8 cellular contexts compared by ENCODE assay signal in the genomic region with DNA sequence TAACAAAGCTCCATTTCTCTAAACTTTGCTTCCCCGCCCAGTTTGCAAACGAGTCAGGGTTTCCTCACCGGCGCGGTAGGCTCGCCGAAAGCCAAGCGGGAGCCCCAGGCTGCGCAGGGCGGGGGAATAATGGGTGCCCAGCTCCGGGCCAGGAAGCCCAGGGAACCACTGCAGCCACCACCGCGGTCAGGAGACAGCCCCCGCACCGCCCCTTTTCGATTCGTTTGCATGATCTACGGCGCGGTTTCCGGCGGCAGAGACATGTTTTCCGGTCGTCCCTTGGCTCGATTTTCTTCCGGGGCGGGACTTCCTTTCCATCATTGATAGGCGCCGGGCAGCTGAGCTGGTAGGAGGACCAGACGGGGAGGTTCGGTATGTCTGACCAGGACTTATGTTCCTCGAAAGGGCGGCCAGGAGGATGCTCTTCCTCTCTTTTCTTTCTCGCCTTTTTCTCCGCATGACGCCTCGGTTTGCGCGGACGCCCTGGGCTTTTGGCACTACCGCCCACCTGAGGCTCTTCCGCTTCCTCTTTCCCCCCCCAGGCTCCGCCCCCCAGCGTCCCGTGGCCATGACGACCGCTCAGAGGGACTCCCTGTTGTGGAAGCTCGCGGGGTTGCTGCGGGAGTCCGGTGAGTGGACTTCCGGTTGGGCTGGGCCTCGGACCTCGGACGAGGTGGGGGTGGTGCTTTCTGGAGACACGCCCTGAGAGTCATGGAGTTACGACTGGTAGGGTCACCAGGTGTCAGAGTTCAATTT. TPM values are rescaled to one million over a fixed set of nuclear protein-coding genes. Genes with fewer than 3 reads are reported as not detected.
DNase-seq lines count a peak whose midpoint lies in the region; ATAC-seq, FAIRE-seq and TF ChIP-seq lines count a peak whose summit lies in the region.

A gene with protein sequence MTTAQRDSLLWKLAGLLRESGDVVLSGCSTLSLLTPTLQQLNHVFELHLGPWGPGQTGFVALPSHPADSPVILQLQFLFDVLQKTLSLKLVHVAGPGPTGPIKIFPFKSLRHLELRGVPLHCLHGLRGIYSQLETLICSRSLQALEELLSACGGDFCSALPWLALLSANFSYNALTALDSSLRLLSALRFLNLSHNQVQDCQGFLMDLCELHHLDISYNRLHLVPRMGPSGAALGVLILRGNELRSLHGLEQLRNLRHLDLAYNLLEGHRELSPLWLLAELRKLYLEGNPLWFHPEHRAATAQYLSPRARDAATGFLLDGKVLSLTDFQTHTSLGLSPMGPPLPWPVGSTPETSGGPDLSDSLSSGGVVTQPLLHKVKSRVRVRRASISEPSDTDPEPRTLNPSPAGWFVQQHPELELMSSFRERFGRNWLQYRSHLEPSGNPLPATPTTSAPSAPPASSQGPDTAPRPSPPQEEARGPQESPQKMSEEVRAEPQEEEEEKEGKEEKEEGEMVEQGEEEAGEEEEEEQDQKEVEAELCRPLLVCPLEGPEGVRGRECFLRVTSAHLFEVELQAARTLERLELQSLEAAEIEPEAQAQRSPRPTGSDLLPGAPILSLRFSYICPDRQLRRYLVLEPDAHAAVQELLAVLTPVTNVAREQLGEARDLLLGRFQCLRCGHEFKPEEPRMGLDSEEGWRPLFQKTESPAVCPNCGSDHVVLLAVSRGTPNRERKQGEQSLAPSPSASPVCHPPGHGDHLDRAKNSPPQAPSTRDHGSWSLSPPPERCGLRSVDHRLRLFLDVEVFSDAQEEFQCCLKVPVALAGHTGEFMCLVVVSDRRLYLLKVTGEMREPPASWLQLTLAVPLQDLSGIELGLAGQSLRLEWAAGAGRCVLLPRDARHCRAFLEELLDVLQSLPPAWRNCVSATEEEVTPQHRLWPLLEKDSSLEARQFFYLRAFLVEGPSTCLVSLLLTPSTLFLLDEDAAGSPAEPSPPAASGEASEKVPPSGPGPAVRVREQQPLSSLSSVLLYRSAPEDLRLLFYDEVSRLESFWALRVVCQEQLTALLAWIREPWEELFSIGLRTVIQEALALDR (plus strand): TSS at position 306 of the 756 bp plus-strand sequence. CDS start 263 bp downstream, at position 569.

- FAIRE-seq in GM18507 (lab: Jason Lieb, UNC) = peak; percentile 97

- no peaks in the 10 kb centered on the region for H3K9me3 ChIP-seq in aorta (ENCODE audit: control insufficient read depth, low read length)

- H3K4me3 ChIP-seq in astrocyte of the cerebellum (ENCODE audit: low read depth, low read length) (peak within 1 kb of the TSS; percentile 68), rectal smooth muscle tissue (ENCODE audit: low read length) (peak within 1 kb of the TSS; percentile 100), aorta (ENCODE audit: low read length in 2 of 2) (peak within 1 kb of the TSS; percentile 59 to 72)

- intact Hi-C loops in aorta (cut with DNase I) = loop anchor here (1.0 to 5.0 kb wide), 4 partner anchors 26 to 92 kb away; partner anchors contain the start of genes CHPF (in 1 of the 2), OBSL1 (in 1 of the 2) and TMEM198 (in 1 of the 2)

- H3K4me1 ChIP-seq in rectal smooth muscle tissue (ENCODE audit: control insufficient read depth, insufficient read depth, low read length) (peaks cover 4% of the 10 kb centered on the region), aorta (ENCODE audit: control insufficient read depth in 1 of 2, insufficient read depth in 2 of 2, low read length in 2 of 2) (peaks cover 0 to 3% of the 10 kb centered on the region in 2 donors)

- H3K27me3 ChIP-seq in rectal smooth muscle tissue (ENCODE audit: control insufficient read depth, insufficient read depth, low read length) (no peaks in the 10 kb centered on the region), aorta (ENCODE audit: control insufficient read depth in 1 of 2, insufficient read depth in 2 of 2, low read length in 1 of 2) (no peaks in the 10 kb centered on the region)

- peak within 1 kb of the TSS; percentile 93 for H3K27ac ChIP-seq in rectal smooth muscle tissue (ENCODE audit: low read depth, low read length)
- peak within 1 kb of the TSS; percentile 73 to 80 for H3K27ac ChIP-seq in aorta (ENCODE audit: low read depth in 1 of 2, low read length in 2 of 2)

- 0% methylated on average over 56 to 57 of the region's 57 CpGs for WGBS in aorta, 2 donors

- DNase-seq in GM18507 (ENCODE audit: extremely low spot score, insufficient read length, low read depth) = peak; percentile 97
- peak; percentile 89 for DNase-seq in NCI-H2029 treated with DMSO at 0.1 percent for 48 hours (lab: John Stamatoyannopoulos, UW)
- DNase-seq in T-helper 9 cell = peak; percentile 84
- peak; percentile 86 for DNase-seq in astrocyte of the cerebellum (ENCODE audit: low read depth)
- DNase-seq in hepatic stellate cell (ENCODE audit: low spot score) = peak; percentile 99
- peak; percentile 98 for DNase-seq in aorta

- H3K9ac ChIP-seq in rectal smooth muscle tissue (ENCODE audit: low read length) = peak within 1 kb of the TSS; percentile 62

- peak; percentile 91 for ATAC-seq in HG02981 (IDR thresholded peaks at IDR 0.05; ENCODE audit: unreplicated experiment)
- peak; percentile 97 for ATAC-seq in aorta (ENCODE audit: low FRiP score)

- in situ Hi-C loops in astrocyte of the cerebellum (cut with HindIII; ENCODE audit: low sequenced_read_pairs) = no loop called here

- no peak for TF ChIP-seq CTCF in astrocyte of the cerebellum (IDR thresholded peaks at IDR 0.05; ENCODE audit: low read depth, low read length, missing control alignments)

- H3K36me3 ChIP-seq in rectal smooth muscle tissue (ENCODE audit: control insufficient read depth, insufficient read depth, low read length) (peaks cover 12% of the 10 kb centered on the region), aorta (ENCODE audit: control insufficient read depth in 1 of 2, insufficient read depth in 2 of 2, low read length in 1 of 2) (peaks cover 2 to 3% of the 10 kb centered on the region in 2 donors)

RNA-seq across cellular contexts. Expression of the gene that starts here (rescaled TPM):
- 10 to 100 TPM; 18.5 to 29.9 TPM for total RNA-seq in aorta
- 10 to 100 TPM in 1 of 2 donors, 1 to 10 TPM in 1; 6.1 to 58.2 TPM for polyA plus RNA-seq in aorta

Comparison
In these comparisons a context has a peak if more than half of its experiments do, and no peak if none do; other contexts are left out.
1. Peak in every context shown above with its lines: DNase-seq, ATAC-seq, H3K4me3 ChIP-seq and H3K27ac ChIP-seq.